ENCODE assay signal across 11 cellular contexts in the genomic region with DNA sequence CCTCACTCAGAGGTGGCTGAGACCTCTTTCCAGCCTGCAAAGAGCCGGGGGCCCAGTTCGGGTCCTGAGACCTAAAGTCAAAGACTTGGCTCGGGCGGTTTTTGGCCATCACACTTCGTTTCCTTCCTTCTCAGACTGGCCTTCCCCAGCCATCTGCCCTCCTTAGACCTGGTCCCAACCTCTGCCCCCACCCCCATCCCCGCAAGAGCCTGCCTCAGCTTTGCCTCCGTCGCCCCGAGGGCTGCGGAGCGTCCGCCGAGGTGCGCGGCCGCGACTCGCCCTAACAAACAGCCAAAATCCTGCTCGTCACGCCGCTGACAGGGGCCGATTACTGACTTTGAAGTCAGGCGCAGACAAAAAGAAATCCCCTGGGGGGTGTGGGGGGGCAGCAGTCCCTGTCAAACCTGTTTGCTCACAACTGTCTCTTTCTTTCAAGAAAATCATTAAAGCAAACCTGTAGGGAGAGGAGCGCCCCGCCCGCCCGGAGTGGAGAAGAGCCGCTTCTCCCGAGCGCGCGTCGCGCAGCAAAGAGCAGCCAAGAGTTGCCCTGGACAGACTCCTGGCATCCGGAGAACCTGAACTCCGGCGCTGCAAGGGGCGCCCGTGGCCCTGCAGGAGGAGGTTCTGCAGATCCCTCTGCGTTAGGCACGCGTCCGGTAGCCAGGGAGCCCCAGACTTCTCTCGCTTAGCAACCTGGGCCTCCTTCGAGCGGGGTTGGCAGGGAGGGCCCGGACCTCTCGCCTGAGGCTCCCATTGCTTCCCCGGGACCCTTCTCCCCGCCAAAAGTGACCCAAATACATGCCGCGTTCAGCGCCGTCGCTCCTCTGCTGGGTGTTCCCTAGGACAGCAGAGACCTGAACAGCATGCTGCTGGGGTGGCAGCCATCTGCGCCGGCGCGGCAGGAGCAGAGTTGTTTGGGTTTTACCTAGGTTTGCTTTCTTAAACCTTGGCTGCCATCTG. TPM values are rescaled to one million over a fixed set of nuclear protein-coding genes. Genes with fewer than 3 reads are reported as not detected.
DNase-seq lines count a peak whose midpoint lies in the region; ATAC-seq and TF ChIP-seq lines count a peak whose summit lies in the region.
"Had no signal": no experiment of that assay in that cellular context is flagged by ENCODE, and none has a peak within 500 bp of the region (broad histone marks: within the 10 kb centered on the region; RNA-seq: fewer than 3 reads in every experiment).

No MANE protein-coding gene starts in this region.

- H3K27me3 ChIP-seq in iPS-15b (ENCODE audit: control insufficient read depth, insufficient read depth, low read length) = peaks cover 97% of the 10 kb centered on the region
- H3K27me3 ChIP-seq in sigmoid colon = peaks cover 66 to 100% (median 85%) of the 10 kb centered on the region in 3 donors
- peaks cover 100% of the 10 kb centered on the region for H3K27me3 ChIP-seq in A673 (replicated peaks; ENCODE audit: insufficient read depth, low read depth, low read length, poor library complexity)

- intact Hi-C loops in sigmoid colon (cut with DNase I) (no loop called here), A673 (cut with micrococcal nuclease; ENCODE audit: unreplicated experiment) (loop anchor here (10.0 kb wide), 1 partner anchor 664 kb away; no protein-coding TSS in a partner anchor)

- no peak for ATAC-seq in HG03095 (IDR thresholded peaks at IDR 0.05; ENCODE audit: unreplicated experiment)
- ATAC-seq: gastroesophageal sphincter had no signal

- H3K9me3 ChIP-seq in iPS-15b (ENCODE audit: control insufficient read depth, insufficient read depth, low read length) = no peaks in the 10 kb centered on the region
- H3K9me3 ChIP-seq in sigmoid colon = no peaks in the 10 kb centered on the region
- H3K9me3 ChIP-seq in A673 (ENCODE audit: low read depth, low read length, poor library complexity, severe bottlenecking) = no peaks in the 10 kb centered on the region
- H3K9me3 ChIP-seq: gastroesophageal sphincter had no signal

- in situ Hi-C loops in GM13976 (cut with MboI; ENCODE audit: low sequenced_read_pairs, unreplicated experiment) = no loop called here
- in situ Hi-C loops in ACHN (cut with HindIII; ENCODE audit: low pct_ligation_motif_present, low pct_unique_long_range_greater_than_20kb, low sequenced_read_pairs) = no loop called here

- WGBS in sigmoid colon, 2 donors = 3 to 4% methylated on average over 59 of the region's 59 CpGs

- TF ChIP-seq CTCF in GM13976 (IDR thresholded peaks at IDR 0.05; ENCODE audit: borderline replicate concordance, control extremely low read depth, extremely low read depth, insufficient read depth, missing control alignments) (no peak), WI38 (IDR thresholded peaks at IDR 0.05; ENCODE audit: low read depth, low read length) (no peak), sigmoid colon (IDR thresholded peaks at IDR 0.05) (no peak), A673 (conservative IDR thresholded peaks at IDR 0.05; ENCODE audit: low read depth, low read length) (no peak)

- H3K9ac ChIP-seq in iPS-15b (ENCODE audit: low read depth, low read length) = no peak overlapping the region

- CTCF ChIA-PET in A673 (lab: Charles Lee) = no interaction called here

- no peak for TF ChIP-seq POLR2A in sigmoid colon (IDR thresholded peaks at IDR 0.05)

- no peak for TF ChIP-seq EP300 in sigmoid colon (IDR thresholded peaks at IDR 0.05)

- H3K36me3 ChIP-seq in iPS-15b (ENCODE audit: control insufficient read depth, insufficient read depth, low read length) (no peaks in the 10 kb centered on the region), sigmoid colon (no peaks in the 10 kb centered on the region), A673 (ENCODE audit: insufficient read depth, low read length, poor library complexity, severe bottlenecking) (no peaks in the 10 kb centered on the region)
- H3K36me3 ChIP-seq: gastroesophageal sphincter had no signal

- no TSS peak for BruUV-seq in A673 (replicated peaks; lab: Mats Ljungman, UMichigan)

- peak overlapping the region; percentile 7 for H3K4me3 ChIP-seq in WI38 (ENCODE audit: low read depth, low read length)
- H3K4me3 ChIP-seq in iPS-15b (ENCODE audit: low read depth, low read length) = peak overlapping the region; percentile 41
- peak overlapping the region in 3 of 4 donors; percentile 30 to 41 (median 41) for H3K4me3 ChIP-seq in sigmoid colon
- H3K4me3 ChIP-seq in A673 (ENCODE audit: low read depth, low read length, poor library complexity, severe bottlenecking) = no peak overlapping the region

- H3K27ac ChIP-seq in sigmoid colon (no peak overlapping the region), A673 (ENCODE audit: low read depth, low read length, poor library complexity, severe bottlenecking) (no peak overlapping the region)
- H3K27ac ChIP-seq: gastroesophageal sphincter had no signal

- H3K4me1 ChIP-seq in iPS-15b (ENCODE audit: control insufficient read depth, insufficient read depth, low read length) (peaks cover 23% of the 10 kb centered on the region), sigmoid colon (peaks cover 0 to 65% (median 57%) of the 10 kb centered on the region in 4 donors), A673 (ENCODE audit: insufficient read depth, low read length, poor library complexity, severe bottlenecking) (peaks cover 4% of the 10 kb centered on the region)

- POLR2A ChIA-PET in A673 (lab: Charles Lee; ENCODE audit: low non-redundant PET) = no interaction called here

- peak; percentile 22 for DNase-seq in GM13976 (ENCODE audit: low spot score)
- DNase-seq in sigmoid colon = no peak
- DNase-seq in A673 (ENCODE audit: low spot score) = no peak
- DNase-seq in SIG-M5 (lab: John Stamatoyannopoulos, UW) = no peak
- no peak for DNase-seq in ACHN
- DNase-seq: NCI-H2081 treated with DMSO at 0.1 percent for 48 hours had no signal

RNA-seq across cellular contexts. Expression of gene SOX14, which starts 4.5 kb away (rescaled TPM):
- total RNA-seq in sigmoid colon (not detected), A673 (2021) (not detected in 2 replicates)
- not detected for polyA plus RNA-seq in sigmoid colon
- total RNA-seq: gastroesophageal sphincter; T-helper 1 cell treated with Interleukin-12 subunit alpha and Interleukin-12 subunit beta and Interleukin-4 antibody, amounts not matched to agents 30 ng/mL and 1 ng/mL, for 36 hours had no signal
